1 cellular context compared by ENCODE assay signal in genomic region chrX:149937881-149938426, GRCh38.
TF ChIP-seq lines count a peak whose summit lies in the region.

No MANE protein-coding gene starts in this region.

TF ChIP-seq in liver, 16 proteins besides CTCF, POLR2A, EP300 and RAD21 (continued from another document):
- no peak for TF ChIP-seq ZBTB33 (IDR thresholded peaks at IDR 0.05)
- no peak for TF ChIP-seq ATF3 (IDR thresholded peaks at IDR 0.05)
- TF ChIP-seq GABPA (IDR thresholded peaks at IDR 0.05 in 1 of 2, conservative IDR thresholded peaks at IDR 0.05 in 1 of 2) = no peak
- no peak for TF ChIP-seq JUND (IDR thresholded peaks at IDR 0.05)
- no peak for TF ChIP-seq FOXA1 (IDR thresholded peaks at IDR 0.05)
- TF ChIP-seq HNF4G (IDR thresholded peaks at IDR 0.05) = no peak
- no peak for TF ChIP-seq SP1 (IDR thresholded peaks at IDR 0.05)
TF ChIP-seq in liver: peak in this region for 0.
